27 cellular contexts compared by ENCODE assay signal in genomic region chr10:1356349-1356748, GRCh38.
"Had no signal": no experiment of that assay in that cellular context is flagged by ENCODE, and none has a peak within 500 bp of the region (broad histone marks: within the 10 kb centered on the region; RNA-seq: fewer than 3 reads in every experiment).

No MANE protein-coding gene starts in this region.

- FAIRE-seq: pancreas, small intestine had no signal

- H3K4me3 Mint-ChIP-seq: naive B cell; natural killer cell treated with Interleukin-12 subunit alpha and Interleukin-12 subunit beta and Interleukin-15 and Interleukin-18, amount 100 ng/mL, for 72 hours; stimulated activated effector memory CD8-positive, alpha-beta T cell treated with anti-CD3 and anti-CD28 coated beads, Interleukin-12 subunit alpha, Interleukin-12 subunit beta, amount 100 ng/mL, for 72 hours; stimulated activated naive B cell treated with anti-CD40 and anti-IgM and Interleukin-4, amounts not matched to agents 10 μg/mL and 1 μg/mL and 100 μg/mL, for 72 hours; stimulated activated naive CD8-positive, alpha-beta T cell treated with anti-CD3 and anti-CD28 coated beads, Interleukin-15, Interleukin-2, amounts not matched to agents 100 ng/mL and 50 ng/mL, for 24 hours had no signal

- H3K27me3 ChIP-seq: pancreas, right lobe of liver, thyroid gland, tibial nerve, upper lobe of left lung, uterus had no signal

- H3K36me3 Mint-ChIP-seq: naive B cell; naive thymus-derived CD8-positive, alpha-beta T cell; natural killer cell treated with Interleukin-12 subunit alpha and Interleukin-12 subunit beta and Interleukin-15 and Interleukin-18, amount 100 ng/mL, for 72 hours; stimulated activated effector memory CD8-positive, alpha-beta T cell treated with anti-CD3 and anti-CD28 coated beads, Interleukin-12 subunit alpha, Interleukin-12 subunit beta, amount 100 ng/mL, for 72 hours; stimulated activated naive B cell treated with anti-CD40 and anti-IgM and Interleukin-4, amounts not matched to agents 10 μg/mL and 1 μg/mL and 100 μg/mL, for 72 hours had no signal

- H3K27ac Mint-ChIP-seq: naive thymus-derived CD8-positive, alpha-beta T cell; natural killer cell treated with Interleukin-12 subunit alpha and Interleukin-12 subunit beta and Interleukin-15 and Interleukin-18, amount 100 ng/mL, for 72 hours; stimulated activated effector memory CD8-positive, alpha-beta T cell treated with anti-CD3 and anti-CD28 coated beads, Interleukin-12 subunit alpha, Interleukin-12 subunit beta, amount 100 ng/mL, for 72 hours; stimulated activated naive B cell treated with anti-CD40 and anti-IgM and Interleukin-4, amounts not matched to agents 10 μg/mL and 1 μg/mL and 100 μg/mL, for 72 hours; stimulated activated naive CD8-positive, alpha-beta T cell treated with anti-CD3 and anti-CD28 coated beads, Interleukin-15, Interleukin-2, amounts not matched to agents 100 ng/mL and 50 ng/mL, for 24 hours had no signal

- H3K9me3 ChIP-seq: neutrophil, pancreas, prostate gland, right lobe of liver, sigmoid colon, stomach, thoracic aorta, thyroid gland, tibial nerve, upper lobe of left lung, uterus had no signal

- DNase-seq: naive B cell; naive thymus-derived CD8-positive, alpha-beta T cell; nucleus accumbens; pancreas; retina; right cardiac atrium; right lobe of liver; sigmoid colon; small intestine; stimulated activated CD4-positive, alpha-beta T cell treated with anti-CD3 and anti-CD28 coated beads, Interleukin-15, amount 100 ng/mL, for 24 hours; stimulated activated CD4-positive, alpha-beta T cell treated with anti-CD3 and anti-CD28 coated beads, Interleukin-2, amount 100 ng/mL, for 24 hours; stimulated activated CD4-positive, alpha-beta T cell treated with anti-CD3 and anti-CD28 coated beads, Interleukin-2, amount 100 ng/mL, for 48 hours; stimulated activated CD4-positive, alpha-beta T cell treated with anti-CD3 and anti-CD28 coated beads, Interleukin-4, amount 100 ng/mL, for 24 hours; stimulated activated naive B cell treated with anti-CD40 and anti-IgM and Interleukin-4, amounts not matched to agents 10 μg/mL and 1 μg/mL and 100 μg/mL, for 72 hours; stimulated activated naive CD4-positive, alpha-beta T cell treated with Interleukin-2 at 50 U/mL for 16 hours; stomach; thyroid gland; trophoblast cell; upper lobe of left lung; uterus had no signal

- H3K4me3 ChIP-seq: pancreas, prostate gland, right lobe of liver, sigmoid colon, stomach, thoracic aorta, thyroid gland, tibial nerve, upper lobe of left lung, uterus had no signal

- ATAC-seq: naive thymus-derived CD8-positive, alpha-beta T cell; natural killer cell treated with Interleukin-12 subunit alpha and Interleukin-12 subunit beta and Interleukin-15 and Interleukin-18, amount 100 ng/mL, for 72 hours; pancreas; right cardiac atrium; right lobe of liver; stimulated activated effector memory CD8-positive, alpha-beta T cell treated with anti-CD3 and anti-CD28 coated beads, Interleukin-12 subunit alpha, Interleukin-12 subunit beta, amount 100 ng/mL, for 72 hours; stimulated activated naive B cell treated with anti-CD40 and anti-IgM and Interleukin-4, amounts not matched to agents 10 μg/mL and 1 μg/mL and 100 μg/mL, for 72 hours had no signal

- H3K27ac ChIP-seq: neutrophil, pancreas, prostate gland, right lobe of liver, sigmoid colon, stomach, thoracic aorta, thyroid gland, tibial nerve, upper lobe of left lung, uterus had no signal

- H3K36me3 ChIP-seq: neutrophil, pancreas, prostate gland, right lobe of liver, sigmoid colon, stomach, thoracic aorta, thyroid gland, tibial nerve, upper lobe of left lung, uterus had no signal

- H3K4me1 ChIP-seq: pancreas, prostate gland, right lobe of liver, sigmoid colon, stomach, thyroid gland, uterus had no signal

- H3K9me3 Mint-ChIP-seq: naive thymus-derived CD8-positive, alpha-beta T cell; natural killer cell treated with Interleukin-12 subunit alpha and Interleukin-12 subunit beta and Interleukin-15 and Interleukin-18, amount 100 ng/mL, for 72 hours; stimulated activated effector memory CD8-positive, alpha-beta T cell treated with anti-CD3 and anti-CD28 coated beads, Interleukin-12 subunit alpha, Interleukin-12 subunit beta, amount 100 ng/mL, for 72 hours; stimulated activated naive B cell treated with anti-CD40 and anti-IgM and Interleukin-4, amounts not matched to agents 10 μg/mL and 1 μg/mL and 100 μg/mL, for 72 hours; stimulated activated naive CD8-positive, alpha-beta T cell treated with anti-CD3 and anti-CD28 coated beads, Interleukin-15, Interleukin-2, amounts not matched to agents 100 ng/mL and 50 ng/mL, for 24 hours had no signal
